In the genomic region with DNA sequence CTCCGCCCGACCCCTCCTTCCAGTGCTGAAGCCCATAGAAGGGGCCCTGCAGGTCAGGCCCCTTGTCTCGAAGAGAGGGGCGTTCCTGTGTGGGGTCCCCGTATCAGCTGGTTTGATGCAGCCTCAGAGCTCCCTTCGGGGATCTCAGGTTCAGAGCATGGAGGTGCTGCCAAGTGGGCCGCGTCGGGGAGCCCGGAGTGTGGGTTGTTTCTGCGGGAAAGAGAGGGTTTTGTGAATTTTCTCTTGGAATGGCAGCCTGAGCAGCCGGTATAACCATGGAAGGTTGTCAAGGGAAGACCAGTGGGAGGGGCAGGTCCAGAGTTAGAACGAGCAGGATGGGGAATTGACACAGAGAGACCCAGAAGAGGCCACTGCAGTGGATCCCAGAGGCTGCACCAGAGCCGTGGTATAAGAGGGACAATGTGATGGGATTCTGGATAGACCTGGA, we compare ENCODE assay signal across 8 cellular contexts. TPM values are rescaled to one million over a fixed set of nuclear protein-coding genes. Genes with fewer than 3 reads are reported as not detected.
A peak's percentile ranks its signal among the peaks of the same experiment; 100 is the strongest.
DNase-seq lines count a peak whose midpoint lies in the region; ATAC-seq, FAIRE-seq and TF ChIP-seq lines count a peak whose summit lies in the region.

No MANE protein-coding gene starts in this region.

- H3K4me1 Mint-ChIP-seq in stimulated activated naive B cell treated with anti-CD40 and anti-IgM and Interleukin-4, amounts not matched to agents 10 μg/mL and 1 μg/mL and 100 μg/mL, for 72 hours = peaks cover 9 to 13% of the 10 kb centered on the region in 2 donors

- H3K9me3 ChIP-seq in K562 (replicated peaks; ENCODE audit: control insufficient read depth, insufficient read depth, low read depth, low read length) (peaks cover 4% of the 10 kb centered on the region; the same call in 1 of the 2 replicates), kidney (ENCODE audit: control insufficient read depth in 1 of 2, low read length in 2 of 2) (peaks cover 0 to 6% of the 10 kb centered on the region in 2 donors)

- peak overlapping the region; percentile 96 for H3K27ac Mint-ChIP-seq in stimulated activated naive B cell treated with anti-CD40 and anti-IgM and Interleukin-4, amounts not matched to agents 10 μg/mL and 1 μg/mL and 100 μg/mL, for 72 hours

- TF ChIP-seq POLR2A in K562 (conservative IDR thresholded peaks at IDR 0.05) = no peak

- CTCF ChIA-PET in K562 (lab: Yijun Ruan, JAX; ENCODE audit: low intra/inter-chr PET ratio) = no interaction called here

- H2AFZ ChIP-seq in K562 (ENCODE audit: low read depth, low read length) = peak overlapping the region; percentile 23; the same call in 1 of the 2 replicates

- H3K4me1 ChIP-seq in K562 (replicated peaks in 1 of 2; ENCODE audit: control insufficient read depth in 2 of 2, insufficient read depth in 2 of 2, low read length in 2 of 2) (peaks cover 0 to 5% of the 10 kb centered on the region in 2 experiments; a peak in 1 of 5 replicates), kidney (ENCODE audit: control insufficient read depth in 1 of 2, insufficient read depth in 1 of 2, low read depth in 1 of 2, low read length in 2 of 2) (peaks cover 2 to 6% of the 10 kb centered on the region in 2 donors)

- H3K4me3 Mint-ChIP-seq in stimulated activated naive B cell treated with anti-CD40 and anti-IgM and Interleukin-4, amounts not matched to agents 10 μg/mL and 1 μg/mL and 100 μg/mL, for 72 hours = peak overlapping the region; percentile 97 to 98

- WGBS in K562 (ENCODE audit: insufficient coverage, low coverage, missing lambda C conversion rate) = 7% methylated on average over 10 of the region's 14 CpGs

- H3K4me2 ChIP-seq in K562 (ENCODE audit: insufficient read depth, low read length) = peak overlapping the region; percentile 83

- peak overlapping the region; percentile 91 for H3K4me3 ChIP-seq in Jurkat, Clone E6-1 (ENCODE audit: low read length)
- H3K4me3 ChIP-seq in K562 = peak overlapping the region; percentile 50
- H3K4me3 ChIP-seq in kidney (ENCODE audit: low read length in 2 of 2) = peak overlapping the region; percentile 80 to 91

- no peaks in the 10 kb centered on the region for H3K79me2 ChIP-seq in K562 (ENCODE audit: control insufficient read depth, insufficient read depth, low read length)

- POLR2A ChIA-PET in K562 (lab: Yijun Ruan, JAX) = interaction anchor here (0.7 kb wide), 1 partner anchor 26 kb away, joined by 4 read pairs; the partner anchor contains the start of gene ZNF548

- peak; percentile 37 for DNase-seq in DMS53 (lab: John Stamatoyannopoulos, UW)
- no peak for DNase-seq in DMS53 treated with DMSO at 0.1 percent for 48 hours (lab: John Stamatoyannopoulos, UW; ENCODE audit: unreplicated experiment)
- DNase-seq in Jurkat, Clone E6-1 (ENCODE audit: low read depth, low spot score) = no peak
- no peak for DNase-seq in K562 (ENCODE audit: extremely low read depth in 1 of 4, low spot score in 3 of 4)
- no peak for DNase-seq in kidney
- no peak for DNase-seq in stimulated activated naive B cell treated with anti-CD40 and anti-IgM and Interleukin-4, amounts not matched to agents 10 μg/mL and 1 μg/mL and 100 μg/mL, for 72 hours
- no peak for DNase-seq in germinal center (ENCODE audit: low spot score)

- TF ChIP-seq RAD21 in K562 (CRISPR knock-in tag; conservative IDR thresholded peaks at IDR 0.05 in 1 of 2, IDR thresholded peaks at IDR 0.05 in 1 of 2) = no peak

- ATAC-seq in K562 (no peak; the same call in 2 of the 3 replicates), HG03139 (IDR thresholded peaks at IDR 0.05; ENCODE audit: unreplicated experiment) (no peak)
- ATAC-seq in stimulated activated naive B cell treated with anti-CD40 and anti-IgM and Interleukin-4, amounts not matched to agents 10 μg/mL and 1 μg/mL and 100 μg/mL, for 72 hours (replicated peaks) = peak; percentile 17 to 24

- peak overlapping the region; percentile 45 to 79 for H3K9ac ChIP-seq in K562 (ENCODE audit: insufficient read depth in 1 of 2, low read depth in 2 of 2, low read length in 2 of 2)
- H3K9ac ChIP-seq in kidney (ENCODE audit: low read length in 2 of 2) = peak overlapping the region; percentile 60 to 82

- H3K27me3 ChIP-seq in K562 (ENCODE audit: control insufficient read depth in 2 of 2, insufficient read depth in 2 of 2, low read length in 2 of 2) = no peaks in the 10 kb centered on the region

- H4K20me1 ChIP-seq in K562 (replicated peaks; ENCODE audit: control insufficient read depth, insufficient read depth, low read length) = no peaks in the 10 kb centered on the region

- peaks cover 22 to 40% of the 10 kb centered on the region in 2 donors for H3K36me3 Mint-ChIP-seq in stimulated activated naive B cell treated with anti-CD40 and anti-IgM and Interleukin-4, amounts not matched to agents 10 μg/mL and 1 μg/mL and 100 μg/mL, for 72 hours

- in situ Hi-C loops in K562 (cut with MboI) = no loop called here

- TF ChIP-seq EP300 in K562 (IDR thresholded peaks at IDR 0.05; ENCODE audit: low read length) = no peak

- intact Hi-C loops in K562 (cut with micrococcal nuclease) (no loop called here), kidney (cut with DNase I) (no loop called here)

- TF ChIP-seq CTCF in K562 (IDR thresholded peaks at IDR 0.05 in 2 of 3, conservative IDR thresholded peaks at IDR 0.05 in 1 of 3; ENCODE audit: insufficient read depth in 2 of 3, low read depth in 1 of 3, low read length in 3 of 3) (no peak), kidney (IDR thresholded peaks at IDR 0.05; ENCODE audit: borderline replicate concordance, extremely low read depth, insufficient read depth) (no peak)

- no peaks in the 10 kb centered on the region for H3K9me1 ChIP-seq in K562 (ENCODE audit: control insufficient read depth, insufficient read depth, low read length)

- peak overlapping the region; percentile 66; the same call in 2 of the 3 replicates for H3K27ac ChIP-seq in K562 (ENCODE audit: extremely low read depth, low read depth, low read length)
- H3K27ac ChIP-seq in kidney (ENCODE audit: low read depth in 2 of 2, low read length in 2 of 2) = peak overlapping the region; percentile 83 to 92

- H3K36me3 ChIP-seq in K562 (ENCODE audit: control insufficient read depth, insufficient read depth, low read length) = no peaks in the 10 kb centered on the region
- H3K36me3 ChIP-seq in kidney (ENCODE audit: control insufficient read depth in 1 of 2, insufficient read depth in 2 of 2, low read length in 2 of 2) = peaks cover 2 to 5% of the 10 kb centered on the region in 2 donors

- no TSS peak for BruUV-seq in K562 (replicated peaks; lab: Mats Ljungman, UMichigan)

- FAIRE-seq in K562 (lab: Jason Lieb, UNC) (no peak), kidney (lab: Jason Lieb, UNC) (no peak)

- peaks cover 2 to 9% of the 10 kb centered on the region in 2 donors for H3K9me3 Mint-ChIP-seq in stimulated activated naive B cell treated with anti-CD40 and anti-IgM and Interleukin-4, amounts not matched to agents 10 μg/mL and 1 μg/mL and 100 μg/mL, for 72 hours

- H3K27me3 Mint-ChIP-seq in stimulated activated naive B cell treated with anti-CD40 and anti-IgM and Interleukin-4, amounts not matched to agents 10 μg/mL and 1 μg/mL and 100 μg/mL, for 72 hours = no peaks in the 10 kb centered on the region

RNA-seq across cellular contexts. Expression of gene TRAPPC2B, which starts 0.4 kb away (rescaled TPM):
- polyA plus RNA-seq in Jurkat, Clone E6-1 (2012; ENCODE audit: insufficient read depth, insufficient read length) = 21.2 TPM
- 2.1 and 3.5 TPM in 2 replicates for total RNA-seq in K562 (2011; cell fraction: chromatin; rRNA removed; ENCODE audit: low replicate concordance)
- total RNA-seq in K562 (2011; cell fraction: nucleolus; rRNA removed) = 2.2 and 3.6 TPM in 2 replicates
- total RNA-seq in K562 (2011; cell fraction: nucleoplasm; rRNA removed) = 2.6 and 3.2 TPM in 2 replicates
- 2.8 and 3.4 TPM in 2 replicates for total RNA-seq in K562 (2014; rRNA removed)
- total RNA-seq in K562 (2014; rRNA removed; fragmentation: Illumina TruSeq; extraction: Trizol) = 4.4 and 5.4 TPM in 2 replicates
- 3.3 and 3.5 TPM in 2 replicates for total RNA-seq in K562 (2015; rRNA removed; fragmentation: Illumina TruSeq; extraction: Trizol)
- total RNA-seq in K562 (2021) = 1.8 and 2.2 TPM in 2 replicates
- 7.0 and 10.5 TPM in 2 replicates for polyA plus RNA-seq in K562 (2011; rRNA removed)
- 8.3 and 8.7 TPM in 2 replicates for polyA plus RNA-seq in K562 (2011; cell fraction: cytosol; rRNA removed)
- 1.9 and 2.6 TPM in 2 replicates for polyA plus RNA-seq in K562 (2011; cell fraction: nucleus; rRNA removed)
- 4.1 and 6.2 TPM in 2 replicates for polyA plus RNA-seq in K562 (2012)
- 5.0 and 5.2 TPM in 2 replicates for polyA plus RNA-seq in K562 (2014; fragmentation: Illumina TruSeq; extraction: Trizol)
- polyA plus RNA-seq in K562 (2014; fragmentation: Nextera tagmentation; extraction: Ambion mirVana) = 10 to 100 TPM; 13.1 to 20.4 TPM
- 4.0 and 4.6 TPM in 2 replicates for polyA plus RNA-seq in K562 (2014; rRNA removed)
- polyA minus RNA-seq in K562 (2011; rRNA and poly(A)+ RNA removed) = 1.9 and 2.7 TPM in 2 replicates
- polyA minus RNA-seq in K562 (2011; cell fraction: cytosol; rRNA and poly(A)+ RNA removed) = 3.1 TPM in 1 of 2 replicates, not detected in the other
- 0.94 and 1.3 TPM in 2 replicates for polyA minus RNA-seq in K562 (2011; cell fraction: nucleus; rRNA and poly(A)+ RNA removed)
- total RNA-seq in kidney = 9.4 TPM
- 22.0 TPM for polyA plus RNA-seq in kidney (ENCODE audit: insufficient read depth, low read depth, low replicate concordance)

RNA-seq across cellular contexts. Expression of gene ZNF547, which starts 0.4 kb away (rescaled TPM):
- polyA plus RNA-seq in Jurkat, Clone E6-1 (2012; ENCODE audit: insufficient read depth, insufficient read length) = 2.0 TPM
- total RNA-seq in K562 (2011; cell fraction: chromatin; rRNA removed; ENCODE audit: low replicate concordance) = 2.5 and 4.6 TPM in 2 replicates
- total RNA-seq in K562 (2011; cell fraction: nucleolus; rRNA removed) = 1.0 and 2.0 TPM in 2 replicates
- total RNA-seq in K562 (2011; cell fraction: nucleoplasm; rRNA removed) = 2.0 and 2.1 TPM in 2 replicates
- 0.09 and 0.41 TPM in 2 replicates for total RNA-seq in K562 (2014; rRNA removed)
- total RNA-seq in K562 (2014; rRNA removed; fragmentation: Illumina TruSeq; extraction: Trizol) = 0.35 and 0.51 TPM in 2 replicates
- total RNA-seq in K562 (2015; rRNA removed; fragmentation: Illumina TruSeq; extraction: Trizol) = 0.30 and 0.40 TPM in 2 replicates
- total RNA-seq in K562 (2021) = 0.16 and 0.51 TPM in 2 replicates
- polyA plus RNA-seq in K562 (2011; rRNA removed) = 0.96 and 1.0 TPM in 2 replicates
- polyA plus RNA-seq in K562 (2011; cell fraction: cytosol; rRNA removed) = 0.24 and 0.31 TPM in 2 replicates
- 0.84 and 1.00 TPM in 2 replicates for polyA plus RNA-seq in K562 (2011; cell fraction: nucleus; rRNA removed)
- 0.33 and 0.36 TPM in 2 replicates for polyA plus RNA-seq in K562 (2012)
- 0.19 and 0.37 TPM in 2 replicates for polyA plus RNA-seq in K562 (2014; fragmentation: Illumina TruSeq; extraction: Trizol)
- polyA plus RNA-seq in K562 (2014; fragmentation: Nextera tagmentation; extraction: Ambion mirVana) = under 1 TPM; 0.27 to 0.30 TPM
- 0.03 and 0.07 TPM in 2 replicates for polyA plus RNA-seq in K562 (2014; rRNA removed)
- polyA minus RNA-seq in K562 (2011; rRNA and poly(A)+ RNA removed) = 0.81 and 1.1 TPM in 2 replicates
- not detected in 2 replicates for polyA minus RNA-seq in K562 (2011; cell fraction: cytosol; rRNA and poly(A)+ RNA removed)
- polyA minus RNA-seq in K562 (2011; cell fraction: nucleus; rRNA and poly(A)+ RNA removed) = 0.81 and 2.3 TPM in 2 replicates
- 4.1 TPM for total RNA-seq in kidney
- 1.3 TPM for polyA plus RNA-seq in kidney (ENCODE audit: insufficient read depth, low read depth, low replicate concordance)

RNA-seq across cellular contexts. Expression of gene ZNF304, which starts 12.7 kb away (rescaled TPM):
- 11.3 TPM for polyA plus RNA-seq in Jurkat, Clone E6-1 (2012; ENCODE audit: insufficient read depth, insufficient read length)
- total RNA-seq in K562 (2011; cell fraction: chromatin; rRNA removed; ENCODE audit: low replicate concordance) = 9.8 and 12.0 TPM in 2 replicates
- total RNA-seq in K562 (2011; cell fraction: nucleolus; rRNA removed) = 7.0 and 8.8 TPM in 2 replicates
- 7.7 and 8.0 TPM in 2 replicates for total RNA-seq in K562 (2011; cell fraction: nucleoplasm; rRNA removed)
- total RNA-seq in K562 (2014; rRNA removed) = 2.3 and 3.6 TPM in 2 replicates
- total RNA-seq in K562 (2014; rRNA removed; fragmentation: Illumina TruSeq; extraction: Trizol) = 4.5 and 5.2 TPM in 2 replicates
- 3.6 and 4.2 TPM in 2 replicates for total RNA-seq in K562 (2015; rRNA removed; fragmentation: Illumina TruSeq; extraction: Trizol)
- 3.6 and 4.2 TPM in 2 replicates for total RNA-seq in K562 (2021)
- polyA plus RNA-seq in K562 (2011; rRNA removed) = 4.3 and 5.5 TPM in 2 replicates
- polyA plus RNA-seq in K562 (2011; cell fraction: cytosol; rRNA removed) = 2.3 and 3.4 TPM in 2 replicates
- 5.8 and 7.7 TPM in 2 replicates for polyA plus RNA-seq in K562 (2011; cell fraction: nucleus; rRNA removed)
- 3.2 and 3.4 TPM in 2 replicates for polyA plus RNA-seq in K562 (2012)
- polyA plus RNA-seq in K562 (2014; fragmentation: Illumina TruSeq; extraction: Trizol) = 3.3 and 3.4 TPM in 2 replicates
- 1 to 10 TPM in 1 of 2 experiments, under 1 TPM in 1; 0.82 to 1.0 TPM for polyA plus RNA-seq in K562 (2014; fragmentation: Nextera tagmentation; extraction: Ambion mirVana)
- polyA plus RNA-seq in K562 (2014; rRNA removed) = 2.0 and 2.1 TPM in 2 replicates
- 9.9 and 11.2 TPM in 2 replicates for polyA minus RNA-seq in K562 (2011; rRNA and poly(A)+ RNA removed)
- polyA minus RNA-seq in K562 (2011; cell fraction: cytosol; rRNA and poly(A)+ RNA removed) = 4.1 and 4.5 TPM in 2 replicates
- polyA minus RNA-seq in K562 (2011; cell fraction: nucleus; rRNA and poly(A)+ RNA removed) = 3.1 and 5.0 TPM in 2 replicates
- 13.8 TPM for total RNA-seq in kidney
- 3.3 TPM for polyA plus RNA-seq in kidney (ENCODE audit: insufficient read depth, low read depth, low replicate concordance)

RNA-seq across cellular contexts. Expression of gene ZNF548, which starts 25.9 kb away (rescaled TPM):
- 12.0 TPM for polyA plus RNA-seq in Jurkat, Clone E6-1 (2012; ENCODE audit: insufficient read depth, insufficient read length)
- 18.0 and 22.2 TPM in 2 replicates for total RNA-seq in K562 (2011; cell fraction: chromatin; rRNA removed; ENCODE audit: low replicate concordance)
- total RNA-seq in K562 (2011; cell fraction: nucleolus; rRNA removed) = 12.4 and 12.5 TPM in 2 replicates
- 15.3 and 21.1 TPM in 2 replicates for total RNA-seq in K562 (2011; cell fraction: nucleoplasm; rRNA removed)
- total RNA-seq in K562 (2014; rRNA removed) = 4.0 and 5.0 TPM in 2 replicates
- 5.4 and 6.0 TPM in 2 replicates for total RNA-seq in K562 (2014; rRNA removed; fragmentation: Illumina TruSeq; extraction: Trizol)
- total RNA-seq in K562 (2015; rRNA removed; fragmentation: Illumina TruSeq; extraction: Trizol) = 4.6 and 5.8 TPM in 2 replicates
- total RNA-seq in K562 (2021) = 3.8 and 4.5 TPM in 2 replicates
- 6.2 and 8.7 TPM in 2 replicates for polyA plus RNA-seq in K562 (2011; rRNA removed)
- polyA plus RNA-seq in K562 (2011; cell fraction: cytosol; rRNA removed) = 5.3 TPM in 2 replicates
- polyA plus RNA-seq in K562 (2011; cell fraction: nucleus; rRNA removed) = 8.8 and 12.6 TPM in 2 replicates
- 3.4 and 5.0 TPM in 2 replicates for polyA plus RNA-seq in K562 (2012)
- polyA plus RNA-seq in K562 (2014; fragmentation: Illumina TruSeq; extraction: Trizol) = 3.0 and 3.6 TPM in 2 replicates
- polyA plus RNA-seq in K562 (2014; fragmentation: Nextera tagmentation; extraction: Ambion mirVana) = 1 to 10 TPM; 1.5 to 2.7 TPM
- 3.2 and 5.0 TPM in 2 replicates for polyA plus RNA-seq in K562 (2014; rRNA removed)
- polyA minus RNA-seq in K562 (2011; rRNA and poly(A)+ RNA removed) = 11.9 and 13.2 TPM in 2 replicates
- polyA minus RNA-seq in K562 (2011; cell fraction: cytosol; rRNA and poly(A)+ RNA removed) = 2.9 and 3.1 TPM in 2 replicates
- 7.1 and 10.1 TPM in 2 replicates for polyA minus RNA-seq in K562 (2011; cell fraction: nucleus; rRNA and poly(A)+ RNA removed)
- 26.1 TPM for total RNA-seq in kidney
- polyA plus RNA-seq in kidney (ENCODE audit: insufficient read depth, low read depth, low replicate concordance) = 4.7 TPM

RNA-seq across cellular contexts. Expression of gene ZNF543, which starts 43.5 kb away (rescaled TPM):
- polyA plus RNA-seq in Jurkat, Clone E6-1 (2012; ENCODE audit: insufficient read depth, insufficient read length) = 1.1 TPM
- total RNA-seq in K562 (2011; cell fraction: chromatin; rRNA removed; ENCODE audit: low replicate concordance) = 16.2 and 18.3 TPM in 2 replicates
- total RNA-seq in K562 (2011; cell fraction: nucleolus; rRNA removed) = 13.3 and 18.2 TPM in 2 replicates
- 10.3 and 12.8 TPM in 2 replicates for total RNA-seq in K562 (2011; cell fraction: nucleoplasm; rRNA removed)
- 2.4 and 3.0 TPM in 2 replicates for total RNA-seq in K562 (2014; rRNA removed)
- 5.5 and 6.7 TPM in 2 replicates for total RNA-seq in K562 (2014; rRNA removed; fragmentation: Illumina TruSeq; extraction: Trizol)
- total RNA-seq in K562 (2015; rRNA removed; fragmentation: Illumina TruSeq; extraction: Trizol) = 3.8 and 4.5 TPM in 2 replicates
- 3.8 and 4.7 TPM in 2 replicates for total RNA-seq in K562 (2021)
- polyA plus RNA-seq in K562 (2011; rRNA removed) = 1.9 and 2.4 TPM in 2 replicates
- polyA plus RNA-seq in K562 (2011; cell fraction: cytosol; rRNA removed) = 1.1 and 1.2 TPM in 2 replicates
- polyA plus RNA-seq in K562 (2011; cell fraction: nucleus; rRNA removed) = 1.7 and 2.0 TPM in 2 replicates
- polyA plus RNA-seq in K562 (2012) = 0.89 and 0.91 TPM in 2 replicates
- polyA plus RNA-seq in K562 (2014; fragmentation: Illumina TruSeq; extraction: Trizol) = 1.1 and 1.2 TPM in 2 replicates
- under 1 TPM; 0.14 to 0.46 TPM for polyA plus RNA-seq in K562 (2014; fragmentation: Nextera tagmentation; extraction: Ambion mirVana)
- polyA plus RNA-seq in K562 (2014; rRNA removed) = 1.5 and 1.6 TPM in 2 replicates
- polyA minus RNA-seq in K562 (2011; rRNA and poly(A)+ RNA removed) = 10.5 and 10.9 TPM in 2 replicates
- 2.2 and 4.7 TPM in 2 replicates for polyA minus RNA-seq in K562 (2011; cell fraction: cytosol; rRNA and poly(A)+ RNA removed)
- polyA minus RNA-seq in K562 (2011; cell fraction: nucleus; rRNA and poly(A)+ RNA removed) = 3.6 and 6.1 TPM in 2 replicates
- 10.2 TPM for total RNA-seq in kidney
- polyA plus RNA-seq in kidney (ENCODE audit: insufficient read depth, low read depth, low replicate concordance) = 1.3 TPM

Comparison
In these comparisons a context has a peak if more than half of its experiments do, and no peak if none do; other contexts are left out.
1. ATAC-seq: peak in stimulated activated naive B cell treated with anti-CD40 and anti-IgM and Interleukin-4, amounts not matched to agents 10 μg/mL and 1 μg/mL and 100 μg/mL, for 72 hours (2 of 2); none in K562 (single experiment) and HG03139 (single experiment).
2. Peak in every context shown above with its lines, with median percentiles within 50 percentile points of each other: H3K4me3 ChIP-seq.